ENCODE assay signal across 10 cellular contexts in the genomic region with DNA sequence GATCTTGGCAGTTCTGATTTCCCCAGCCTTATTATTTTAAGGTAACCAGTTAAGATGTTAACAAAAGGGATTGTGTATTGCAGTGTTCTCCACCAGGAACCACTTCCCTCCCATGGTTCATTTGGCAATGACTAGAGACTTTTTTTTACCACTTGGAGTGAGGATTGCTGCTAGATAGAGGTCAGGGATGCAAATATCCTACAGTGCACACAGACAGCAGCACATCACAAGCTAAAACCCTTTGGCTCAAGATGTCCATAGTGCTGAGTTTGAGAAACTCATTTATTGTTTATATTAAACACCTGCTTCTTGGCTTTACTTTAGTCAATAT. TPM values are rescaled to one million over a fixed set of nuclear protein-coding genes. Genes with fewer than 3 reads are reported as not detected.
DNase-seq lines count a peak whose midpoint lies in the region; ATAC-seq and TF ChIP-seq lines count a peak whose summit lies in the region.
"Had no signal": no experiment of that assay in that cellular context is flagged by ENCODE, and none has a peak within 500 bp of the region (broad histone marks: within the 10 kb centered on the region; RNA-seq: fewer than 3 reads in every experiment).

No MANE protein-coding gene starts in this region.

- no peak overlapping the region for H3K4me3 ChIP-seq in cardiac fibroblast (replicated peaks in 1 of 2; ENCODE audit: low read depth in 2 of 2, low read length in 2 of 2)
- H3K4me3 ChIP-seq in mesodermal cell (ENCODE audit: extremely low read depth, insufficient read depth, low read length, poor library complexity, severe bottlenecking) = no peak overlapping the region
- no peak overlapping the region for H3K4me3 ChIP-seq in tibial nerve

- no TSS peak for BruUV-seq in Calu3 (replicated peaks; lab: Mats Ljungman, UMichigan)

- DNase-seq in Calu3 (no peak), HT1080 (ENCODE audit: low read depth) (peak; percentile 7), cardiac fibroblast (ENCODE audit: low read depth in 2 of 2) (peak; percentile 34 to 60), ecto neural progenitor cell (ENCODE audit: low spot score) (no peak), tibial nerve (ENCODE audit: low spot score in 2 of 2) (no peak), D341Med (ENCODE audit: low spot score) (no peak)
- DNase-seq: erythroblast, NCI-H1436 had no signal

- H3K36me3 ChIP-seq in mesodermal cell (ENCODE audit: control insufficient read depth, insufficient read depth, low read length) (peaks cover 18% of the 10 kb centered on the region), tibial nerve (no peaks in the 10 kb centered on the region)

- TF ChIP-seq POLR2A in tibial nerve (IDR thresholded peaks at IDR 0.05) = no peak

- H3K4me1 Mint-ChIP-seq in Calu3 (ENCODE audit: low read depth, unreplicated experiment) = peaks cover 45% of the 10 kb centered on the region

- TF ChIP-seq EP300 in tibial nerve (IDR thresholded peaks at IDR 0.05) = no peak

- no peaks in the 10 kb centered on the region for H3K9me3 Mint-ChIP-seq in Calu3 (ENCODE audit: low read depth, unreplicated experiment)

- no peaks in the 10 kb centered on the region for H3K27me3 ChIP-seq in tibial nerve

- H3K27ac ChIP-seq in mesodermal cell (ENCODE audit: low read depth, low read length, severe bottlenecking) = peak overlapping the region; percentile 57
- H3K27ac ChIP-seq in tibial nerve = no peak overlapping the region

- intact Hi-C loops in Calu3 (cut with micrococcal nuclease; ENCODE audit: unreplicated experiment) = loop anchor here (2.0 kb wide), 1 partner anchor 13 kb away; no protein-coding TSS in a partner anchor

- no peak overlapping the region for H3K4me3 Mint-ChIP-seq in Calu3 (ENCODE audit: low read depth, unreplicated experiment)

- H3K4me1 ChIP-seq in mesodermal cell (ENCODE audit: control insufficient read depth, insufficient read depth, low read length, poor library complexity, severe bottlenecking) (no peaks in the 10 kb centered on the region), tibial nerve (peaks cover 0 to 82% (median 15%) of the 10 kb centered on the region in 4 donors)

- TF ChIP-seq CTCF in Calu3 (IDR thresholded peaks at IDR 0.05; ENCODE audit: unreplicated experiment) (no peak), cardiac fibroblast (IDR thresholded peaks at IDR 0.05; ENCODE audit: low read depth, low read length) (no peak), tibial nerve (IDR thresholded peaks at IDR 0.05) (no peak)

- H3K27ac Mint-ChIP-seq in Calu3 (ENCODE audit: unreplicated experiment) = peak overlapping the region; percentile 56

- no peaks in the 10 kb centered on the region for H3K9me3 ChIP-seq in mesodermal cell (ENCODE audit: control insufficient read depth, low read length)
- no peaks in the 10 kb centered on the region for H3K9me3 ChIP-seq in tibial nerve

- peaks cover 15% of the 10 kb centered on the region for H3K36me3 Mint-ChIP-seq in Calu3 (ENCODE audit: insufficient read depth, unreplicated experiment)

- no peak for ATAC-seq in GM18868 (IDR thresholded peaks at IDR 0.05; ENCODE audit: unreplicated experiment)

- CTCF ChIA-PET in Calu3 (lab: Charles Lee) = no interaction called here

- H3K27me3 Mint-ChIP-seq in Calu3 (ENCODE audit: unreplicated experiment) = no peaks in the 10 kb centered on the region

RNA-seq across cellular contexts. Expression of gene EBLN2, which starts 24.1 kb away (rescaled TPM):
- total RNA-seq in Calu3 (2022) (6.1 and 8.4 TPM in 2 replicates), tibial nerve (10 to 100 TPM; 11.9 to 16.4 (median 14.9) TPM)
- 1.6 and 1.9 TPM in 2 replicates for total RNA-seq in HT1080 (2014; rRNA removed; shearing (Covaris generic))
- polyA plus RNA-seq in HT1080 (2015; cell fraction: cytosol; rRNA removed) = 0.15 and 0.19 TPM in 2 replicates
- 7.6 and 8.6 TPM in 2 replicates for polyA plus RNA-seq in HT1080 (2015; cell fraction: nucleus; rRNA removed)
- polyA plus RNA-seq in mesodermal cell (2013, experiment 1 of 2) = 1.8 TPM
- 3.1 TPM for polyA plus RNA-seq in mesodermal cell (2013, experiment 2 of 2)

RNA-seq across cellular contexts. Expression of gene PPP4R2, which starts 40.7 kb away (rescaled TPM):
- total RNA-seq in Calu3 (2022) (68.4 and 89.0 TPM in 2 replicates), tibial nerve (100 to 1,000 TPM in 1 of 4 donors, 10 to 100 TPM in 3; 72.9 to 134 (median 80.6) TPM)
- total RNA-seq in HT1080 (2014; rRNA removed; shearing (Covaris generic)) = 45.4 and 48.0 TPM in 2 replicates
- 27.0 and 33.3 TPM in 2 replicates for polyA plus RNA-seq in HT1080 (2015; cell fraction: cytosol; rRNA removed)
- polyA plus RNA-seq in HT1080 (2015; cell fraction: nucleus; rRNA removed) = 31.2 and 36.3 TPM in 2 replicates
- polyA plus RNA-seq in mesodermal cell (2013, experiment 1 of 2) = 67.0 TPM
- 73.4 TPM for polyA plus RNA-seq in mesodermal cell (2013, experiment 2 of 2)

Comparison
In these comparisons a context has a peak if more than half of its experiments do, and no peak if none do; other contexts are left out.
1. DNase-seq: peak in HT1080 (single experiment) and cardiac fibroblast (2 of 2); none in Calu3 (single experiment), ecto neural progenitor cell (single experiment), tibial nerve (0 of 2) and D341Med (single experiment).